Comparison of ENCODE assay signal across 11 cellular contexts in the genomic region with DNA sequence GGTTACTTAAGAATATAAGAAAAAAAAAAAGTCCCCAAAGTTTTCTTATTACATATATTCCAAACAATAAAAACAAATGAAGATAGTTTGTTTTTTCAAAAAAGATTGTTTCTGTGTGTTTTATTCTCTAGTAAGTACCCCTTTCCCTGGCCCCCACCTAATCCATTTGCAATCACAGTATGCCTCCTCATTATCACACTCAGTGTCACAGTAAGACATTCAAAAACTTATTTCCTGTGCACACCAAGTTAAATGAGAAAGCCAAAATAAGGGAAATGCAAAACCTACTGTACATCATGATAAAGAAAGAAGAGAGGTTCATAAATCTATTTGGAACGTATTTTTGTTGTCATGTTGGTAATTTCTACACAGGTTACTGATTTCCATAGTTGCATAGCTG.
A peak's percentile ranks its signal among the peaks of the same experiment; 100 is the strongest.
DNase-seq lines count a peak whose midpoint lies in the region; ATAC-seq and TF ChIP-seq lines count a peak whose summit lies in the region.
"Had no signal": no experiment of that assay in that cellular context is flagged by ENCODE, and none has a peak within 500 bp of the region (broad histone marks: within the 10 kb centered on the region; RNA-seq: fewer than 3 reads in every experiment).

No MANE protein-coding gene starts in this region.

- H3K27me3 Mint-ChIP-seq in CD4-positive, alpha-beta T cell, result no peaks in the 10 kb centered on the region

- peak; percentile 39 for ATAC-seq in CD4-positive, alpha-beta T cell (ENCODE audit: poor library complexity)
- ATAC-seq in GM19395 (IDR thresholded peaks at IDR 0.05; ENCODE audit: unreplicated experiment), result peak; percentile 49
- peak; percentile 60 for ATAC-seq in HG03354 (IDR thresholded peaks at IDR 0.05; ENCODE audit: poor library complexity, severe bottlenecking, unreplicated experiment)
- no peak for ATAC-seq in omental fat pad (ENCODE audit: low FRiP score)

- intact Hi-C loops in CD4-positive, alpha-beta T cell (cut with DNase I, micrococcal nuclease), result loop anchor here in 1 of 2 experiments (2.0 kb wide), 1 partner anchor 62 kb away; the partner anchor contains the start of gene ST8SIA4

- no peak for TF ChIP-seq POLR2A in tibial nerve (IDR thresholded peaks at IDR 0.05)

- no peaks in the 10 kb centered on the region for H3K27me3 ChIP-seq in CD4-positive, alpha-beta T cell (ENCODE audit: control insufficient read depth, insufficient read depth, low read length)
- no peaks in the 10 kb centered on the region for H3K27me3 ChIP-seq in effector memory CD4-positive, alpha-beta T cell (replicated peaks; ENCODE audit: control insufficient read depth, insufficient read depth, low read length, poor library complexity, severe bottlenecking)
- H3K27me3 ChIP-seq in BE2C, result no peaks in the 10 kb centered on the region
- no peaks in the 10 kb centered on the region for H3K27me3 ChIP-seq in tibial nerve

- DNase-seq in CD4-positive, alpha-beta T cell, result no peak
- no peak for DNase-seq in effector memory CD4-positive, alpha-beta T cell
- DNase-seq in BE2C (no peak), tibial nerve (ENCODE audit: low spot score in 2 of 2) (no peak), omental fat pad (ENCODE audit: low spot score) (no peak), NCI-H1694 (lab: John Stamatoyannopoulos, UW) (no peak)
- DNase-seq: HFFc6, NCI-H2081 treated with DMSO at 0.1 percent for 48 hours, SK-N-SH had no signal

- POLR2A ChIA-PET in CD4-positive, alpha-beta T cell (lab: Charles Lee), result interaction anchor here (0.5 to 2.4 kb wide), 4 partner anchors 16 to 288 kb away, joined by 3 to 20 read pairs (median 8); partner anchors contain the start of gene ST8SIA4

- peak overlapping the region; percentile 38 for H3K4me3 ChIP-seq in effector memory CD4-positive, alpha-beta T cell (ENCODE audit: insufficient read depth, low read depth, low read length, poor library complexity, severe bottlenecking)
- H3K4me3 ChIP-seq in BE2C (ENCODE audit: low read depth, low read length) (no peak overlapping the region), tibial nerve (no peak overlapping the region)

- TF ChIP-seq CTCF in CD4-positive, alpha-beta T cell (IDR thresholded peaks at IDR 0.05), result no peak
- TF ChIP-seq CTCF in BE2C (IDR thresholded peaks at IDR 0.05; ENCODE audit: low read depth, low read length) (no peak), tibial nerve (IDR thresholded peaks at IDR 0.05) (no peak), omental fat pad (IDR thresholded peaks at IDR 0.05) (no peak)

- no peaks in the 10 kb centered on the region for H3K9me3 Mint-ChIP-seq in CD4-positive, alpha-beta T cell

- peak overlapping the region; percentile 70 for H3K4me3 Mint-ChIP-seq in CD4-positive, alpha-beta T cell
- H3K4me3 Mint-ChIP-seq: HFFc6 had no signal

- peak overlapping the region; percentile 55 for H3K27ac Mint-ChIP-seq in CD4-positive, alpha-beta T cell
- H3K27ac Mint-ChIP-seq: HFFc6 had no signal

- CTCF ChIA-PET in CD4-positive, alpha-beta T cell (lab: Charles Lee), result interaction anchor here (0.9 to 1.4 kb wide), 3 partner anchors 60 to 61 kb away, joined by 3 to 4 read pairs (median 3); no protein-coding TSS in a partner anchor

- peaks cover 33% of the 10 kb centered on the region for H3K36me3 Mint-ChIP-seq in CD4-positive, alpha-beta T cell (ENCODE audit: low read depth)

- H3K4me1 Mint-ChIP-seq in CD4-positive, alpha-beta T cell (ENCODE audit: low read depth), result peaks cover 69% of the 10 kb centered on the region

- no peaks in the 10 kb centered on the region for H3K9me3 ChIP-seq in CD4-positive, alpha-beta T cell (ENCODE audit: control insufficient read depth, low read length)
- no peaks in the 10 kb centered on the region for H3K9me3 ChIP-seq in effector memory CD4-positive, alpha-beta T cell (ENCODE audit: control insufficient read depth, low read length)
- H3K9me3 ChIP-seq in BE2C, result no peaks in the 10 kb centered on the region
- H3K9me3 ChIP-seq in tibial nerve, result no peaks in the 10 kb centered on the region
- H3K9me3 ChIP-seq: SK-N-SH had no signal

- no peaks in the 10 kb centered on the region for H3K36me3 ChIP-seq in effector memory CD4-positive, alpha-beta T cell (ENCODE audit: control insufficient read depth, insufficient read depth, low read length)
- no peaks in the 10 kb centered on the region for H3K36me3 ChIP-seq in BE2C
- H3K36me3 ChIP-seq in tibial nerve, result no peaks in the 10 kb centered on the region

- TF ChIP-seq EP300 in tibial nerve (IDR thresholded peaks at IDR 0.05), result no peak

- H3K4me1 ChIP-seq in effector memory CD4-positive, alpha-beta T cell (ENCODE audit: control insufficient read depth, insufficient read depth, low read length, poor library complexity, severe bottlenecking), result peaks cover 6% of the 10 kb centered on the region
- H3K4me1 ChIP-seq in BE2C (no peaks in the 10 kb centered on the region; the same call in 1 of the 2 replicates), tibial nerve (peaks cover 0 to 30% (median 0%) of the 10 kb centered on the region in 4 donors)

- 47 to 57% methylated on average over 1 of the region's 1 CpG for WGBS in tibial nerve, 2 donors

- no peak overlapping the region for H3K27ac ChIP-seq in CD4-positive, alpha-beta T cell (ENCODE audit: low read depth, low read length)
- no peak overlapping the region for H3K27ac ChIP-seq in effector memory CD4-positive, alpha-beta T cell (ENCODE audit: insufficient read depth, low read length, poor library complexity, severe bottlenecking)
- peak overlapping the region in 1 of 4 donors; percentile 37 for H3K27ac ChIP-seq in tibial nerve
